In the genomic region with DNA sequence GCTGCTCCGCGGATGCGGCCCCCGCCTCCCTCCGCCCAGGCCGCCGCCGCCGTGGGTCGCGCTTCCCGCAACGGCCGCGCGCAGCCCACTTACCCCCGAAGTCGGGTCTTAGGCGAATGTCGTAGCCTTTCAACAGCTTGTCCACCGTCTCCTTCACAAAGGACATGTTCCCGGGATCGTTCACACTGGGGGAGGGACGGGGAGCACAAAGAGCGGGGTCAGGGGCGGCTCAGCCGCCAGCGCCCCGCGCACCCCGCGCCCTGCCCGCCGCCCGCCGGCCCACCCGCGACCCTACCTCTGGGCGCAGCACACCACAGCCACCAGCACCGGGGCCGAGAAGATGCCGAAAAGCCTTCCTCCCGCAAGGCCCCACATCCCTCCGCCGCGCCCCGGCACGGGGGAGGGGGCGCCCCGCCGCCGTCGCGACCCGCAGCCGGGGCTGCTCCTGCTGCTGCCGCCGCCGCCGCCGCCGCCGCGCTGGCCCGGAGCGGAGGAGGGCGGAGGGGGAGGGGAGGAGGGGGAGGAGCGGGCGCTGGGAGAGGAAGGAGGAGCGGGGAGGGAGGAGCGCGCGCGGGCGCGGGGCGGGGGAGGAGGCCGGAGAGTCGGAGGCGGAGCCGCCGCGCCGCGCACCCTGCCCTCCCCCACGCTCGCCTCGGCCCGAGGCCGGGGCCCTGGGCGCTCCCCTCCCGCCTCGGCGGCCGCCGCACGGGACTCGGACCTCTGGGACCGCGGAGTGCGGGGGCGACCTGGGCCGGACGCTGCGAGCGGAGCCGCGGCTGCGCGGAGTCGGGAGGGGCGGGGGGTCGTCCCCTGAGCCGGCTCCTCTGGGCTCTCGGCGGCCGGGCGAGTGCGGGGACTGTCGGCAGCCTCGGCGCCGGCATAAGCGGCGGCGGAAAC, we compare ENCODE assay signal across 8 cellular contexts. TPM values are rescaled to one million over a fixed set of nuclear protein-coding genes. Genes with fewer than 3 reads are reported as not detected.
DNase-seq lines count a peak whose midpoint lies in the region; ATAC-seq and TF ChIP-seq lines count a peak whose summit lies in the region.

A gene (minus strand): TSS at position 479 of the 897 bp plus-strand sequence.

- ATAC-seq in GM18873 (IDR thresholded peaks at IDR 0.05; ENCODE audit: low FRiP score, unreplicated experiment) (no peak), gastrocnemius medialis (no peak), GM19467 (IDR thresholded peaks at IDR 0.05; ENCODE audit: unreplicated experiment) (no peak), GM18505 (IDR thresholded peaks at IDR 0.05; ENCODE audit: unreplicated experiment) (no peak)

- H3K9me3 ChIP-seq in ES-I3 (ENCODE audit: control insufficient read depth, insufficient read depth, low read length) (no peaks in the 10 kb centered on the region), gastrocnemius medialis (no peaks in the 10 kb centered on the region)

- in situ Hi-C loops in gastrocnemius medialis (cut with MboI; ENCODE audit: low sequenced_read_pairs in 4 of 4): no loop called here

- DNase-seq in NCI-H510A (lab: John Stamatoyannopoulos, UW) (peak; percentile 50), fibroblast of mammary gland (ENCODE audit: low read depth) (peak; percentile 1), occipital lobe (lab: John Stamatoyannopoulos, UW) (peak; percentile 62), gastrocnemius medialis (no peak)

- no peak for TF ChIP-seq POLR2A in gastrocnemius medialis (IDR thresholded peaks at IDR 0.05)
- no peak for TF ChIP-seq POLR2A in GM18505 (IDR thresholded peaks at IDR 0.05; ENCODE audit: borderline replicate concordance, extremely low read depth, insufficient read depth, insufficient read length)

- peak within 1 kb of the TSS; percentile 64 for H3K9ac ChIP-seq in ES-I3 (ENCODE audit: low read depth, low read length)

- H3K4me3 ChIP-seq in fibroblast of mammary gland (ENCODE audit: control insufficient read depth, low read depth, low read length) (no peak within 1 kb of the TSS), gastrocnemius medialis (peak within 1 kb of the TSS in 2 of 4 donors; percentile 17 to 21)

- TF ChIP-seq CTCF in fibroblast of mammary gland (conservative IDR thresholded peaks at IDR 0.05; ENCODE audit: control insufficient read depth, insufficient read depth, low read depth, low read length) (no peak), gastrocnemius medialis (IDR thresholded peaks at IDR 0.05 in 4 of 5, conservative IDR thresholded peaks at IDR 0.05 in 1 of 5) (no peak)

- H3K27ac ChIP-seq in gastrocnemius medialis: no peak within 1 kb of the TSS

- H3K36me3 ChIP-seq in ES-I3 (ENCODE audit: insufficient read depth, low read length) (no peaks in the 10 kb centered on the region), gastrocnemius medialis (no peaks in the 10 kb centered on the region)

- H3K4me1 ChIP-seq in ES-I3 (ENCODE audit: insufficient read depth, low read length): peaks cover 31% of the 10 kb centered on the region
- H3K4me1 ChIP-seq in gastrocnemius medialis: no peaks in the 10 kb centered on the region

- intact Hi-C loops in gastrocnemius medialis (cut with DNase I; ENCODE audit: low total_unique reads): no loop called here

- peaks cover 23 to 45% (median 23%) of the 10 kb centered on the region in 3 donors for H3K27me3 ChIP-seq in gastrocnemius medialis

RNA-seq across cellular contexts. Expression of the gene that starts here (rescaled TPM):
- total RNA-seq in occipital lobe: 124 TPM
- under 1 TPM; 0.23 to 0.91 (median 0.35) TPM for total RNA-seq in gastrocnemius medialis

Comparison
In these comparisons a context has a peak if more than half of its experiments do, and no peak if none do; other contexts are left out.
1. RNA of the gene that starts here (total RNA-seq): 124 TPM in occipital lobe (single experiment); 0.23 to 0.91 TPM in gastrocnemius medialis; every median in the first group is over 10 times any median in the second.
2. DNase-seq: peak in NCI-H510A (single experiment), fibroblast of mammary gland (single experiment) and occipital lobe (single experiment); none in gastrocnemius medialis (0 of 2).